Comparison of ENCODE assay signal across 8 cellular contexts in genomic region chr12:49777800-49778748, GRCh38. TPM values are rescaled to one million over a fixed set of nuclear protein-coding genes. Genes with fewer than 3 reads are reported as not detected.
DNase-seq lines count a peak whose midpoint lies in the region; ATAC-seq and TF ChIP-seq lines count a peak whose summit lies in the region.

No MANE protein-coding gene starts in this region.

- H3K27me3 Mint-ChIP-seq in immature natural killer cell (ENCODE audit: low read depth in 3 of 3), result peaks cover 4 to 11% (median 6%) of the 10 kb centered on the region in 3 donors

- no peak for ATAC-seq in GM18909 (IDR thresholded peaks at IDR 0.05; ENCODE audit: poor library complexity, unreplicated experiment)

- peak overlapping the region in 1 of 6 donors; percentile 46 for H3K27ac Mint-ChIP-seq in immature natural killer cell

- no peaks in the 10 kb centered on the region for H3K27me3 ChIP-seq in ascending aorta

- DNase-seq in COLO829 (ENCODE audit: low spot score), result peak; percentile 32
- DNase-seq in HT1080 (ENCODE audit: low read depth), result peak; percentile 37
- peak; percentile 69 for DNase-seq in T-helper 9 cell
- DNase-seq in ascending aorta (ENCODE audit: low spot score in 2 of 2), result no peak
- DNase-seq in immature natural killer cell, result peak; percentile 53 to 56 (median 55)
- peak; percentile 73 to 75 for DNase-seq in stimulated activated CD4-positive, alpha-beta T cell treated with anti-CD3 and anti-CD28 coated beads, Interleukin-2, amount 100 ng/mL, for 48 hours
- DNase-seq in T1000 (lab: John Stamatoyannopoulos, UW), result no peak

- H3K36me3 ChIP-seq in ascending aorta, result no peaks in the 10 kb centered on the region

- H3K4me3 Mint-ChIP-seq in immature natural killer cell, result peak overlapping the region in 2 of 5 donors; percentile 2 to 36

- H3K4me3 ChIP-seq in ascending aorta, result no peak overlapping the region

- TF ChIP-seq CTCF in ascending aorta (IDR thresholded peaks at IDR 0.05), result peak; percentile 54 to 69 (median 65)

- no peaks in the 10 kb centered on the region for H3K9me3 ChIP-seq in ascending aorta

- intact Hi-C loops in ascending aorta (cut with DNase I), result loop anchor here (2.0 to 5.0 kb wide), 3 partner anchors 61 to 294 kb away; partner anchors contain the start of gene ASIC1

- no peak overlapping the region for H3K27ac ChIP-seq in ascending aorta

- no peaks in the 10 kb centered on the region for H3K4me1 ChIP-seq in ascending aorta

- H3K36me3 Mint-ChIP-seq in immature natural killer cell, result no peaks in the 10 kb centered on the region

- H3K4me1 Mint-ChIP-seq in immature natural killer cell, result peaks cover 12 to 23% of the 10 kb centered on the region in 2 donors

- H3K9me3 Mint-ChIP-seq in immature natural killer cell, result peaks cover 0 to 1% (median 0%) of the 10 kb centered on the region in 6 donors

RNA-seq across cellular contexts. Expression of gene TMBIM6, which starts 36.7 kb away (rescaled TPM):
- total RNA-seq in HT1080 (2014; rRNA removed; shearing (Covaris generic)), result 419 and 532 TPM in 2 replicates
- 719 and 760 TPM in 2 replicates for polyA plus RNA-seq in HT1080 (2015; cell fraction: cytosol; rRNA removed)
- polyA plus RNA-seq in HT1080 (2015; cell fraction: nucleus; rRNA removed), result 901 and 904 TPM in 2 replicates
- total RNA-seq in ascending aorta, result 188 TPM
- polyA plus RNA-seq in immature natural killer cell, result 1,000 to 10,000 TPM in 2 of 3 donors, 100 to 1,000 TPM in 1; 982 to 1,961 (median 1,202) TPM

RNA-seq across cellular contexts. Expression of gene NCKAP5L, which starts 50.1 kb away (rescaled TPM):
- 19.6 and 22.2 TPM in 2 replicates for total RNA-seq in HT1080 (2014; rRNA removed; shearing (Covaris generic))
- polyA plus RNA-seq in HT1080 (2015; cell fraction: cytosol; rRNA removed), result 13.4 and 14.7 TPM in 2 replicates
- polyA plus RNA-seq in HT1080 (2015; cell fraction: nucleus; rRNA removed), result 35.8 and 41.4 TPM in 2 replicates
- total RNA-seq in ascending aorta, result 33.4 TPM
- 1 to 10 TPM in 2 of 3 donors, not detected in 1; 1.0 to 5.6 TPM for polyA plus RNA-seq in immature natural killer cell

Comparison
In these comparisons a context has a peak if more than half of its experiments do, and no peak if none do; other contexts are left out.
1. DNase-seq: peak in COLO829 (single experiment), HT1080 (single experiment), T-helper 9 cell (single experiment), immature natural killer cell (3 of 3) and stimulated activated CD4-positive, alpha-beta T cell treated with anti-CD3 and anti-CD28 coated beads, Interleukin-2, amount 100 ng/mL, for 48 hours (2 of 2); none in ascending aorta (0 of 2) and T1000 (single experiment).